2 cellular contexts compared by ENCODE assay signal in the genomic region with DNA sequence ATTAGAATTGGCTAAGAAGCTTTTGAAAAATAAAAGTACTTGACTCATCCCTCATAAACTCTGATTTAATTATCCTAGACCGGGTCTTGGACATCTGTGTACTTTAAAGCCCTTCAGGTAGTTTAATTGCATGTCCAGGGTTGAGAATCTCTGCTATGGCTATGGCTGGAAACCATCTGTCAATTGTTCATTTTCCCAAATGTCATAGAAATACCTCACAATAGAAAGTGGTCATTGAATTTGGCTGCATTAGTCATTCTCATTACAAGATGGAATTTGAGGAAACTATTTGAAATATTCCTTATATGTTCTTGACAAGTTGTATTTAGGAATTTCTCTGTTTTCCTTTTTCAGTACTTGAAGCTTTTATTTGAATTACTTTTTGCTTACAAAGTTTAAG.
A peak's percentile ranks its signal among the peaks of the same experiment; 100 is the strongest.
TF ChIP-seq lines count a peak whose summit lies in the region.

No MANE protein-coding gene starts in this region.

TF ChIP-seq in SK-N-SH treated with all-trans-retinoic acid at 6 μM for 48 hours, 23 proteins besides CTCF, POLR2A, EP300 and RAD21 (continued from another document):
- TF ChIP-seq, protein P1, sequence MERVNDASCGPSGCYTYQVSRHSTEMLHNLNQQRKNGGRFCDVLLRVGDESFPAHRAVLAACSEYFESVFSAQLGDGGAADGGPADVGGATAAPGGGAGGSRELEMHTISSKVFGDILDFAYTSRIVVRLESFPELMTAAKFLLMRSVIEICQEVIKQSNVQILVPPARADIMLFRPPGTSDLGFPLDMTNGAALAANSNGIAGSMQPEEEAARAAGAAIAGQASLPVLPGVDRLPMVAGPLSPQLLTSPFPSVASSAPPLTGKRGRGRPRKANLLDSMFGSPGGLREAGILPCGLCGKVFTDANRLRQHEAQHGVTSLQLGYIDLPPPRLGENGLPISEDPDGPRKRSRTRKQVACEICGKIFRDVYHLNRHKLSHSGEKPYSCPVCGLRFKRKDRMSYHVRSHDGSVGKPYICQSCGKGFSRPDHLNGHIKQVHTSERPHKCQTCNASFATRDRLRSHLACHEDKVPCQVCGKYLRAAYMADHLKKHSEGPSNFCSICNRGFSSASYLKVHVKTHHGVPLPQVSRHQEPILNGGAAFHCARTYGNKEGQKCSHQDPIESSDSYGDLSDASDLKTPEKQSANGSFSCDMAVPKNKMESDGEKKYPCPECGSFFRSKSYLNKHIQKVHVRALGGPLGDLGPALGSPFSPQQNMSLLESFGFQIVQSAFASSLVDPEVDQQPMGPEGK (CRISPR knock-in tag; IDR thresholded peaks at IDR 0.05; ENCODE audit: borderline replicate concordance), result peak; percentile 30; the same call in 1 of the 2 replicates
- TF ChIP-seq ISL1 (CRISPR knock-in tag; IDR thresholded peaks at IDR 0.05) (peak; percentile 89), ZFP3 (CRISPR knock-in tag; IDR thresholded peaks at IDR 0.05) (no peak)

TF ChIP-seq in SK-N-SH, 30 proteins besides CTCF, POLR2A, EP300 and RAD21 (continued from another document):
- TF ChIP-seq, protein P2, sequence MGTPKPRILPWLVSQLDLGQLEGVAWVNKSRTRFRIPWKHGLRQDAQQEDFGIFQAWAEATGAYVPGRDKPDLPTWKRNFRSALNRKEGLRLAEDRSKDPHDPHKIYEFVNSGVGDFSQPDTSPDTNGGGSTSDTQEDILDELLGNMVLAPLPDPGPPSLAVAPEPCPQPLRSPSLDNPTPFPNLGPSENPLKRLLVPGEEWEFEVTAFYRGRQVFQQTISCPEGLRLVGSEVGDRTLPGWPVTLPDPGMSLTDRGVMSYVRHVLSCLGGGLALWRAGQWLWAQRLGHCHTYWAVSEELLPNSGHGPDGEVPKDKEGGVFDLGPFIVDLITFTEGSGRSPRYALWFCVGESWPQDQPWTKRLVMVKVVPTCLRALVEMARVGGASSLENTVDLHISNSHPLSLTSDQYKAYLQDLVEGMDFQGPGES (IDR thresholded peaks at IDR 0.05; ENCODE audit: low read depth, low read length), result no peak
- TF ChIP-seq CHD2 (IDR thresholded peaks at IDR 0.05; ENCODE audit: low read length, partially characterized antibody), result no peak
- no peak for TF ChIP-seq TAF1 (IDR thresholded peaks at IDR 0.05; ENCODE audit: borderline replicate concordance, low read depth, low read length)
- no peak for TF ChIP-seq RFX5 (IDR thresholded peaks at IDR 0.05; ENCODE audit: low read length)
- TF ChIP-seq, protein P3, sequence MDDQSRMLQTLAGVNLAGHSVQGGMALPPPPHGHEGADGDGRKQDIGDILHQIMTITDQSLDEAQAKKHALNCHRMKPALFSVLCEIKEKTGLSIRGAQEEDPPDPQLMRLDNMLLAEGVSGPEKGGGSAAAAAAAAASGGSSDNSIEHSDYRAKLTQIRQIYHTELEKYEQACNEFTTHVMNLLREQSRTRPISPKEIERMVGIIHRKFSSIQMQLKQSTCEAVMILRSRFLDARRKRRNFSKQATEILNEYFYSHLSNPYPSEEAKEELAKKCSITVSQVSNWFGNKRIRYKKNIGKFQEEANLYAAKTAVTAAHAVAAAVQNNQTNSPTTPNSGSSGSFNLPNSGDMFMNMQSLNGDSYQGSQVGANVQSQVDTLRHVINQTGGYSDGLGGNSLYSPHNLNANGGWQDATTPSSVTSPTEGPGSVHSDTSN (IDR thresholded peaks at IDR 0.05), result no peak
- TF ChIP-seq ELF1 (IDR thresholded peaks at IDR 0.05), result no peak
- TF ChIP-seq POLR2AphosphoS5 (IDR thresholded peaks at IDR 0.05; ENCODE audit: low read depth, low read length), result no peak
- TF ChIP-seq NRF1 (IDR thresholded peaks at IDR 0.05; ENCODE audit: low read depth, low read length), result no peak
- no peak for TF ChIP-seq FOXJ3 (CRISPR knock-in tag; IDR thresholded peaks at IDR 0.05)
- no peak for TF ChIP-seq JUND (IDR thresholded peaks at IDR 0.05)
- TF ChIP-seq SIN3A (IDR thresholded peaks at IDR 0.05; ENCODE audit: borderline replicate concordance, low read depth, low read length), result no peak
- no peak for TF ChIP-seq TEAD4 (IDR thresholded peaks at IDR 0.05; ENCODE audit: borderline replicate concordance, insufficient read depth)
- no peak for TF ChIP-seq RCOR1 (IDR thresholded peaks at IDR 0.05; ENCODE audit: low read length)
TF ChIP-seq in SK-N-SH: peak in this region for 0.
